ENCODE assay signal across 14 cellular contexts in the genomic region with DNA sequence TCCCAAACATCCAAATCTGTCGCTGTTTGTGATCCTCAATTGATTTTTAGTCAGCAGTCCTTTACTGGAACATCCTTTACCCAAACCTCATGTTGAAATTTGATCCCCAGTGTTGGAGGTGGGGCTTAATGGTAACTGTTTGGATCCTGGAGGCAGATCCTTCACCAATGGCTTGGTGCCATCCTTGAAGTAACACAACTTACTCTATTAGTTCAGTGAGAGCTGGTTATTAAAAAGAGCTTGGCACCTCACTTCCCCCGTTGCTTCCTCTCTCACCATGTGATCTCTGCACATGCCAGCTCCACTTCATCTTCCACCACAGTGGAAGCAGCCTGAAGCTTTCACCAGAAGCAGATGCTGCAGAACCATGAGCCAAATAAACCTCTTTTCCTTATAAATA.
"Had no signal": no experiment of that assay in that cellular context is flagged by ENCODE, and none has a peak within 500 bp of the region (broad histone marks: within the 10 kb centered on the region; RNA-seq: fewer than 3 reads in every experiment).

No MANE protein-coding gene starts in this region.

- H3K27me3 ChIP-seq: right atrium auricular region had no signal

- H2AFZ ChIP-seq: parathyroid adenoma had no signal

- ATAC-seq: activated T-cell treated with anti-CD3 and anti-CD28 coated beads, Interleukin-2, amount 50 U/mL, for 4 hours had no signal

- H3K79me2 ChIP-seq: parathyroid adenoma had no signal

- H3K27ac ChIP-seq: parathyroid adenoma, right atrium auricular region, VCaP had no signal

- H3K9me3 ChIP-seq: right atrium auricular region had no signal

- H3K4me3 ChIP-seq: lung, right atrium auricular region had no signal

- DNase-seq: activated CD4-positive, alpha-beta memory T cell treated with anti-CD3 and anti-CD28 coated beads for 36 hours; activated gamma-delta T cell treated with Interleukin-2 at 50 U/mL for 16 hours; activated naive CD8-positive, alpha-beta T cell treated with anti-CD3 and anti-CD28 coated beads, Interleukin-2, amount 10 ng/mL, durations not matched to agents 7 days and 5 days; activated T-cell treated with anti-CD3 and anti-CD28 coated beads, Interleukin-2, amount 50 U/mL, for 4 hours; anterior cingulate cortex; naive B cell; small intestine; T1000 had no signal

- FAIRE-seq: colon, endothelial cell of umbilical vein, small intestine had no signal

- H3K9ac ChIP-seq: parathyroid adenoma had no signal
